ENCODE assay signal across 14 cellular contexts in genomic region chr1:67564193-67564592, GRCh38.
A peak's percentile ranks its signal among the peaks of the same experiment; 100 is the strongest.
DNase-seq lines count a peak whose midpoint lies in the region; ATAC-seq and TF ChIP-seq lines count a peak whose summit lies in the region.
"Had no signal": no experiment of that assay in that cellular context is flagged by ENCODE, and none has a peak within 500 bp of the region (broad histone marks: within the 10 kb centered on the region; RNA-seq: fewer than 3 reads in every experiment).

No MANE protein-coding gene starts in this region.

- 51% methylated on average over 8 of the region's 8 CpGs for WGBS in esophagus muscularis mucosa
- WGBS in transverse colon (ENCODE audit: low coverage in 1 of 2), 2 donors, result 45 to 50% methylated on average over 5 to 8 of the region's 8 CpGs

- H3K27me3 Mint-ChIP-seq in activated CD4-positive, alpha-beta T cell treated with anti-CD3 and anti-CD28 coated beads, Interleukin-2, amount 10 ng/mL, durations not matched to agents 7 days and 5 days, result peaks cover 2% of the 10 kb centered on the region

- no peak for DNase-seq in activated CD4-positive, alpha-beta T cell treated with anti-CD3 and anti-CD28 coated beads, Interleukin-2, amount 10 ng/mL, durations not matched to agents 7 days and 5 days
- DNase-seq in activated CD4-positive, alpha-beta T cell treated with anti-CD3 and anti-CD28 coated beads, Interleukin-2, amount 50 U/mL, for 1 hour, result no peak
- DNase-seq in esophagus muscularis mucosa (ENCODE audit: extremely low spot score) (no peak), mucosa of descending colon (peak in 1 of 3 donors; percentile 49), transverse colon (peak; percentile 34), GOT3 (lab: John Stamatoyannopoulos, UW) (no peak), SW 1271 (lab: John Stamatoyannopoulos, UW) (no peak)
- DNase-seq: 8988T; activated naive CD8-positive, alpha-beta T cell treated with anti-CD3 and anti-CD28 coated beads, Interleukin-2, amount 10 ng/mL, durations not matched to agents 7 days and 5 days; Caco-2; HCEC 1CT; head of caudate nucleus; NCI-H1694 had no signal

- TF ChIP-seq EP300 in esophagus muscularis mucosa (IDR thresholded peaks at IDR 0.05) (no peak), transverse colon (IDR thresholded peaks at IDR 0.05; ENCODE audit: low read depth) (peak; percentile 11)

- H3K9me3 ChIP-seq in esophagus muscularis mucosa (no peaks in the 10 kb centered on the region), mucosa of descending colon (no peaks in the 10 kb centered on the region), transverse colon (no peaks in the 10 kb centered on the region)
- H3K9me3 ChIP-seq: Caco-2 had no signal

- H3K27me3 ChIP-seq in esophagus muscularis mucosa (no peaks in the 10 kb centered on the region), transverse colon (no peaks in the 10 kb centered on the region)

- peaks cover 14 to 29% (median 26%) of the 10 kb centered on the region in 4 donors for H3K4me1 ChIP-seq in esophagus muscularis mucosa
- no peaks in the 10 kb centered on the region for H3K4me1 ChIP-seq in mucosa of descending colon (ENCODE audit: low read depth)
- peaks cover 0 to 24% (median 11%) of the 10 kb centered on the region in 4 donors for H3K4me1 ChIP-seq in transverse colon

- H3K27ac ChIP-seq in esophagus muscularis mucosa (replicated peaks in 1 of 4) (peak overlapping the region; percentile 49 to 71 (median 54)), transverse colon (peak overlapping the region in 3 of 4 donors; percentile 8 to 57 (median 49))

- H3K27ac Mint-ChIP-seq in activated CD4-positive, alpha-beta T cell treated with anti-CD3 and anti-CD28 coated beads, Interleukin-2, amount 10 ng/mL, durations not matched to agents 7 days and 5 days, result peak overlapping the region; percentile 28
- H3K27ac Mint-ChIP-seq: activated naive CD8-positive, alpha-beta T cell treated with anti-CD3 and anti-CD28 coated beads, Interleukin-2, amount 10 ng/mL, durations not matched to agents 7 days and 5 days had no signal

- peaks cover 5% of the 10 kb centered on the region for H3K4me1 Mint-ChIP-seq in activated CD4-positive, alpha-beta T cell treated with anti-CD3 and anti-CD28 coated beads, Interleukin-2, amount 10 ng/mL, durations not matched to agents 7 days and 5 days
- H3K4me1 Mint-ChIP-seq: activated naive CD8-positive, alpha-beta T cell treated with anti-CD3 and anti-CD28 coated beads, Interleukin-2, amount 10 ng/mL, durations not matched to agents 7 days and 5 days had no signal

- no peak for TF ChIP-seq CTCF in esophagus muscularis mucosa (IDR thresholded peaks at IDR 0.05)
- no peak for TF ChIP-seq CTCF in mucosa of descending colon (IDR thresholded peaks at IDR 0.05)
- TF ChIP-seq CTCF in transverse colon (IDR thresholded peaks at IDR 0.05), result no peak

- H3K4me3 ChIP-seq in esophagus muscularis mucosa (no peak overlapping the region), mucosa of descending colon (no peak overlapping the region), transverse colon (no peak overlapping the region)

- CTCF ChIA-PET in activated CD4-positive, alpha-beta T cell treated with anti-CD3 and anti-CD28 coated beads, Interleukin-2, amount 10 ng/mL, durations not matched to agents 7 days and 5 days (lab: Charles Lee), result interaction anchor here (0.9 to 1.4 kb wide), 2 partner anchors 20 to 196 kb away, joined by 3 to 4 read pairs; no protein-coding TSS in a partner anchor

- H3K9me3 Mint-ChIP-seq in activated CD4-positive, alpha-beta T cell treated with anti-CD3 and anti-CD28 coated beads, Interleukin-2, amount 10 ng/mL, durations not matched to agents 7 days and 5 days, result no peaks in the 10 kb centered on the region
- H3K9me3 Mint-ChIP-seq: activated naive CD8-positive, alpha-beta T cell treated with anti-CD3 and anti-CD28 coated beads, Interleukin-2, amount 10 ng/mL, durations not matched to agents 7 days and 5 days had no signal

- in situ Hi-C loops in transverse colon (cut with MboI; ENCODE audit: low pct_ligation_motif_present in 1 of 4, low pct_unique_long_range_greater_than_20kb in 1 of 4, low sequenced_read_pairs in 3 of 4), result loop anchor here in 1 of 4 donors (10.0 kb wide), 1 partner anchor 191 kb away; no protein-coding TSS in a partner anchor

- TF ChIP-seq POLR2A in esophagus muscularis mucosa (IDR thresholded peaks at IDR 0.05; ENCODE audit: low read depth) (no peak), transverse colon (IDR thresholded peaks at IDR 0.05) (no peak)

- intact Hi-C loops in esophagus muscularis mucosa (cut with DNase I), result no loop called here
- intact Hi-C loops in mucosa of descending colon (cut with DNase I, micrococcal nuclease), result loop anchor here in 1 of 2 donors (10.0 kb wide), 1 partner anchor 201 kb away; no protein-coding TSS in a partner anchor
- intact Hi-C loops in transverse colon (cut with DNase I; ENCODE audit: low total_unique reads), result no loop called here

- H3K36me3 Mint-ChIP-seq in activated CD4-positive, alpha-beta T cell treated with anti-CD3 and anti-CD28 coated beads, Interleukin-2, amount 10 ng/mL, durations not matched to agents 7 days and 5 days (ENCODE audit: low read depth), result no peaks in the 10 kb centered on the region
- H3K36me3 Mint-ChIP-seq: activated naive CD8-positive, alpha-beta T cell treated with anti-CD3 and anti-CD28 coated beads, Interleukin-2, amount 10 ng/mL, durations not matched to agents 7 days and 5 days had no signal

- POLR2A ChIA-PET in activated CD4-positive, alpha-beta T cell treated with anti-CD3 and anti-CD28 coated beads, Interleukin-2, amount 10 ng/mL, durations not matched to agents 7 days and 5 days (lab: Charles Lee), result no interaction called here

- H3K36me3 ChIP-seq in esophagus muscularis mucosa (no peaks in the 10 kb centered on the region), mucosa of descending colon (ENCODE audit: low read depth) (no peaks in the 10 kb centered on the region), transverse colon (no peaks in the 10 kb centered on the region)

- ATAC-seq in mucosa of descending colon (peak; percentile 72), GM19455 (IDR thresholded peaks at IDR 0.05; ENCODE audit: unreplicated experiment) (no peak)

- no peak overlapping the region for H3K4me3 Mint-ChIP-seq in activated CD4-positive, alpha-beta T cell treated with anti-CD3 and anti-CD28 coated beads, Interleukin-2, amount 10 ng/mL, durations not matched to agents 7 days and 5 days
- H3K4me3 Mint-ChIP-seq: activated naive CD8-positive, alpha-beta T cell treated with anti-CD3 and anti-CD28 coated beads, Interleukin-2, amount 10 ng/mL, durations not matched to agents 7 days and 5 days had no signal
